16 cellular contexts compared by ENCODE assay signal in genomic region chr7:67725437-67725836, GRCh38.
DNase-seq lines count a peak whose midpoint lies in the region; ATAC-seq and TF ChIP-seq lines count a peak whose summit lies in the region.
"Had no signal": no experiment of that assay in that cellular context is flagged by ENCODE, and none has a peak within 500 bp of the region (broad histone marks: within the 10 kb centered on the region; RNA-seq: fewer than 3 reads in every experiment).

No MANE protein-coding gene starts in this region.

- peaks cover 12% of the 10 kb centered on the region for H3K27me3 Mint-ChIP-seq in nephron progenitor cell (ENCODE audit: low read depth, poor library complexity)

- intact Hi-C loops in left ventricle myocardium superior (cut with micrococcal nuclease): no loop called here
- intact Hi-C loops in left cardiac atrium (cut with DNase I): no loop called here

- ATAC-seq in left ventricle myocardium superior (peak; percentile 66), left cardiac atrium (no peak), GM18519 (IDR thresholded peaks at IDR 0.05; ENCODE audit: low FRiP score, unreplicated experiment) (no peak), GM18870 (IDR thresholded peaks at IDR 0.05; ENCODE audit: unreplicated experiment) (no peak)
- ATAC-seq: GM12878, HCT116 had no signal

- H3K9me3 Mint-ChIP-seq in nephron progenitor cell: no peaks in the 10 kb centered on the region

- peaks cover 40% of the 10 kb centered on the region for H3K4me1 Mint-ChIP-seq in nephron progenitor cell
- H3K4me1 Mint-ChIP-seq: CD4-positive, CD25-positive, alpha-beta regulatory T cell had no signal

- TF ChIP-seq CTCF in fibroblast of villous mesenchyme (IDR thresholded peaks at IDR 0.05; ENCODE audit: insufficient read depth, low read depth, low read length) (no peak), nephron progenitor cell (IDR thresholded peaks at IDR 0.05) (no peak)

- no peak for DNase-seq in left ventricle myocardium superior
- DNase-seq in left cardiac atrium: no peak
- DNase-seq in fibroblast of villous mesenchyme (ENCODE audit: low read depth): peak; percentile 1
- no peak for DNase-seq in nephron progenitor cell
- DNase-seq in COLO668 (lab: John Stamatoyannopoulos, UW; ENCODE audit: unreplicated experiment): no peak
- DNase-seq in NCI-H774 (lab: John Stamatoyannopoulos, UW): no peak
- DNase-seq: ACHN; Calu3; CD4-positive, CD25-positive, alpha-beta regulatory T cell; DMS79; IMR-90 had no signal

- H3K27ac Mint-ChIP-seq in nephron progenitor cell: peak overlapping the region; percentile 93
- H3K27ac Mint-ChIP-seq: CD4-positive, CD25-positive, alpha-beta regulatory T cell had no signal

- H3K4me3 ChIP-seq in fibroblast of villous mesenchyme (ENCODE audit: low read depth, low read length): no peak overlapping the region
- H3K4me3 ChIP-seq: BLaER1 treated with 17β-estradiol and CSF1 and Interleukin-3, amounts not matched to agents 10 nM and 100 nM; GM12878 had no signal

- no peaks in the 10 kb centered on the region for H3K36me3 Mint-ChIP-seq in nephron progenitor cell (ENCODE audit: low read depth)
- H3K36me3 Mint-ChIP-seq: CD4-positive, CD25-positive, alpha-beta regulatory T cell had no signal

- H3K4me3 Mint-ChIP-seq in nephron progenitor cell: no peak overlapping the region
- H3K4me3 Mint-ChIP-seq: CD4-positive, CD25-positive, alpha-beta regulatory T cell had no signal
